1 cellular context compared by ENCODE assay signal in the genomic region with DNA sequence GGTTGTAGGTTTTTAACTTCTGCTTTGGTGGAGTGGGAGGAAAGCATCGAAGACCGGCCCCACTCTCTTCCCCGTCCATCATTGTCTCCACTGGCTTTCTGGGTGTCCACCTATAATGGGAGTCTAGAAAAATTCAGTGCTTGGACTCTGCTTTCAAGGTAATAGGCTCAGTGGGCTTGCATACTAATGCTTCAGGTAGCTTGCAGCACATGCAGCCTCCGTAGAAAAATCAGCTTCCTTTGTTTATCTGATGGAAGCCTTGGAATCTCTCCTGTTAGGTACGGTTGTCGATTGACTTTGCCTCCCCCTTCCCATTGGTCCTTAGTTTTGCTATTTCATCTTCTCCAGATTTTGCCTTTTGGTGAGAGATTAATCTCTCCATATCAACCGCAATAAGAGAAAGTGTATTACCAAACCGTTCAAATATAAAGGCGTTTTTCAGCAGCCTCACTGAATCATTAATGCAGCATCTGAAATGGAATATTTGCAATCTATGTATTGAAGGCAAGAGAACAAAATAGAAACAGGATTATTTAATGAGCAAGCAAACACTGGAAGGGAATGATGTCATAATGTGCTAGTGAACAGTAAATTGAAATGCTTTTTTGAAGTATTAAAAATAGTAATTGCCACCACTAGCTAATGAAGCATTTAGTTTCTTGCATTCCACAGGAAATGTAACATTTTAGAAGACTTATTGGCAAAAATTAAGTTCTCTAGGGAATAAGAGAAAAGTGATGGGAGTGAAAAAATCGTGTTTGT.
TF ChIP-seq lines count a peak whose summit lies in the region.

No MANE protein-coding gene starts in this region.

TF ChIP-seq in K562, 482 proteins besides CTCF, POLR2A, EP300 and RAD21 (continued from another document and continues in another):
- TF ChIP-seq, protein P1, sequence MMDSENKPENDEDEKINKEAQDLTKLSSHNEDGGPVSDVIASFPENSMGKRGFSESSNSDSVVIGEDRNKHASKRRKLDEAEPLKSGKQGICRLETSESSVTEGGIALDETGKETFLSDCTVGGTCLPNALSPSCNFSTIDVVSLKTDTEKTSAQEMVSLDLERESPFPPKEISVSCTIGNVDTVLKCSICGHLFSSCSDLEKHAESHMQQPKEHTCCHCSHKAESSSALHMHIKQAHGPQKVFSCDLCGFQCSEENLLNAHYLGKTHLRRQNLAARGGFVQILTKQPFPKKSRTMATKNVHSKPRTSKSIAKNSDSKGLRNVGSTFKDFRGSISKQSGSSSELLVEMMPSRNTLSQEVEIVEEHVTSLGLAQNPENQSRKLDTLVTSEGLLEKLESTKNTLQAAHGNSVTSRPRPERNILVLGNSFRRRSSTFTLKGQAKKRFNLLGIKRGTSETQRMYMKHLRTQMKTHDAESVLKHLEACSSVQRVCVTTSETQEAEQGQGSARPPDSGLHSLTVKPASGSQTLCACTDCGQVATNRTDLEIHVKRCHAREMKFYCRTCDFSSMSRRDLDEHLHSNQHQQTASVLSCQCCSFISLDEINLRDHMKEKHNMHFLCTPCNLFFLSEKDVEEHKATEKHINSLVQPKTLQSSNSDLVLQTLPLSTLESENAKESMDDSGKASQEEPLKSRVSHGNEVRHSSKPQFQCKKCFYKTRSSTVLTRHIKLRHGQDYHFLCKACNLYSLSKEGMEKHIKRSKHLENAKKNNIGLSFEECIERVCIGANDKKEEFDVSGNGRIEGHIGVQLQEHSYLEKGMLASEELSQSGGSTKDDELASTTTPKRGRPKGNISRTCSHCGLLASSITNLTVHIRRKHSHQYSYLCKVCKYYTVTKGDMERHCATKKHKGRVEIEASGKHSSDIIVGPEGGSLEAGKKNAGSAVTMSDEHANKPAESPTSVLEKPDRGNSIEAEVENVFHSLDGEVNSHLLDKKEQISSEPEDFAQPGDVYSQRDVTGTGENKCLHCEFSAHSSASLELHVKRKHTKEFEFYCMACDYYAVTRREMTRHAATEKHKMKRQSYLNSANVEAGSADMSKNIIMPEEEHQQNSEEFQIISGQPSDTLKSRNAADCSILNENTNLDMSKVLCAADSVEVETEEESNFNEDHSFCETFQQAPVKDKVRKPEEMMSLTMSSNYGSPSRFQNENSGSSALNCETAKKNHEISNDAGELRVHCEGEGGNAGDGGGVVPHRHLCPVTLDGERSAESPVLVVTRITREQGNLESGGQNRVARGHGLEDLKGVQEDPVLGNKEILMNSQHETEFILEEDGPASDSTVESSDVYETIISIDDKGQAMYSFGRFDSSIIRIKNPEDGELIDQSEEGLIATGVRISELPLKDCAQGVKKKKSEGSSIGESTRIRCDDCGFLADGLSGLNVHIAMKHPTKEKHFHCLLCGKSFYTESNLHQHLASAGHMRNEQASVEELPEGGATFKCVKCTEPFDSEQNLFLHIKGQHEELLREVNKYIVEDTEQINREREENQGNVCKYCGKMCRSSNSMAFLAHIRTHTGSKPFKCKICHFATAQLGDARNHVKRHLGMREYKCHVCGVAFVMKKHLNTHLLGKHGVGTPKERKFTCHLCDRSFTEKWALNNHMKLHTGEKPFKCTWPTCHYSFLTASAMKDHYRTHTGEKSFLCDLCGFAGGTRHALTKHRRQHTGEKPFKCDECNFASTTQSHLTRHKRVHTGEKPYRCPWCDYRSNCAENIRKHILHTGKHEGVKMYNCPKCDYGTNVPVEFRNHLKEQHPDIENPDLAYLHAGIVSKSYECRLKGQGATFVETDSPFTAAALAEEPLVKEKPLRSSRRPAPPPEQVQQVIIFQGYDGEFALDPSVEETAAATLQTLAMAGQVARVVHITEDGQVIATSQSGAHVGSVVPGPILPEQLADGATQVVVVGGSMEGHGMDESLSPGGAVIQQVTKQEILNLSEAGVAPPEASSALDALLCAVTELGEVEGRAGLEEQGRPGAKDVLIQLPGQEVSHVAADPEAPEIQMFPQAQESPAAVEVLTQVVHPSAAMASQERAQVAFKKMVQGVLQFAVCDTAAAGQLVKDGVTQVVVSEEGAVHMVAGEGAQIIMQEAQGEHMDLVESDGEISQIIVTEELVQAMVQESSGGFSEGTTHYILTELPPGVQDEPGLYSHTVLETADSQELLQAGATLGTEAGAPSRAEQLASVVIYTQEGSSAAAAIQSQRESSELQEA (IDR thresholded peaks at IDR 0.05; ENCODE audit: low read depth) = no peak
- peak; percentile 50; the same call in 1 of the 2 replicates for TF ChIP-seq GATAD2B (IDR thresholded peaks at IDR 0.05; ENCODE audit: borderline replicate concordance)
- TF ChIP-seq ZNF253 (CRISPR knock-in tag; conservative IDR thresholded peaks at IDR 0.05) = no peak
- peak; percentile 43; the same call in 1 of the 2 replicates for TF ChIP-seq DIDO1 (tag; IDR thresholded peaks at IDR 0.05; ENCODE audit: low read depth)
- 0 out of 2 replicates have a peak, but pooled peaks have one; percentile 43 for TF ChIP-seq ZBTB17 (CRISPR knock-in tag; IDR thresholded peaks at IDR 0.05)
- peak; percentile 5; the same call in 1 of the 2 replicates for TF ChIP-seq GTF2E2 (tag; IDR thresholded peaks at IDR 0.05)
- TF ChIP-seq CSDE1 (IDR thresholded peaks at IDR 0.05) = 0 out of 4 replicates have a peak, but pooled peaks of 1 of the 2 experiments have one; percentile 35
- TF ChIP-seq BACH1 (tag; IDR thresholded peaks at IDR 0.05) = 0 out of 2 replicates have a peak, but pooled peaks have one; percentile 21
- 0 out of 2 replicates have a peak, but pooled peaks have one; percentile 10 for TF ChIP-seq PML (IDR thresholded peaks at IDR 0.05; ENCODE audit: low read length)
- peak; percentile 33; the same call in 1 of the 2 replicates for TF ChIP-seq MYC (IDR thresholded peaks at IDR 0.05; ENCODE audit: low read depth, low read length)
- TF ChIP-seq MYC (CRISPR knock-in tag; IDR thresholded peaks at IDR 0.05; ENCODE audit: borderline replicate concordance, low read depth) = no peak
- peak; percentile 63 to 72 for TF ChIP-seq KDM1A (IDR thresholded peaks at IDR 0.05)
- TF ChIP-seq MTA1 (IDR thresholded peaks at IDR 0.05; ENCODE audit: borderline replicate concordance) = peak; percentile 18; the same call in 1 of the 2 replicates
- 0 out of 2 replicates have a peak, but pooled peaks have one; percentile 18 for TF ChIP-seq ZNF592 (IDR thresholded peaks at IDR 0.05)
- peak; percentile 13 for TF ChIP-seq NFYB (IDR thresholded peaks at IDR 0.05; ENCODE audit: extremely low read depth, insufficient read length)
- TF ChIP-seq NR2C2 (CRISPR knock-in tag; IDR thresholded peaks at IDR 0.05) = no peak
- peak; percentile 29; the same call in 1 of the 2 replicates for TF ChIP-seq NR2C2 (tag; IDR thresholded peaks at IDR 0.05)
- TF ChIP-seq NFXL1 (CRISPR knock-in tag; IDR thresholded peaks at IDR 0.05) = no peak
- TF ChIP-seq RCOR1 (IDR thresholded peaks at IDR 0.05; ENCODE audit: borderline replicate concordance in 1 of 2, low read depth in 2 of 2, low read length in 2 of 2) = peak in 1 of 2 experiments; percentile 72; a peak in 2 of 4 replicates
- TF ChIP-seq CTBP1 (IDR thresholded peaks at IDR 0.05; ENCODE audit: borderline replicate concordance) = peak; percentile 37; the same call in 1 of the 2 replicates
- 0 out of 2 replicates have a peak, but pooled peaks have one; percentile 16 for TF ChIP-seq ZNF316 (IDR thresholded peaks at IDR 0.05)
- TF ChIP-seq DPF2 (IDR thresholded peaks at IDR 0.05) = peak; percentile 34; the same call in 1 of the 2 replicates
- peak; percentile 36; the same call in 1 of the 2 replicates for TF ChIP-seq TEAD4 (IDR thresholded peaks at IDR 0.05; ENCODE audit: low read length)
- TF ChIP-seq TEAD4 (CRISPR knock-in tag; IDR thresholded peaks at IDR 0.05; ENCODE audit: borderline replicate concordance) = no peak
- 0 out of 2 replicates have a peak, but pooled peaks have one; percentile 2 for TF ChIP-seq BRD4 (IDR thresholded peaks at IDR 0.05)
- peak; percentile 57; the same call in 1 of the 2 replicates for TF ChIP-seq NFE2 (IDR thresholded peaks at IDR 0.05; ENCODE audit: low read depth)
- peak in 1 of 3 experiments; percentile 59 for TF ChIP-seq YY1 (IDR thresholded peaks at IDR 0.05; ENCODE audit: borderline replicate concordance in 1 of 3, control insufficient read depth in 1 of 3, extremely low read depth in 1 of 3, insufficient read depth in 3 of 3, insufficient read length in 1 of 3, insufficient replicate concordance in 2 of 3, low read depth in 1 of 3, low read length in 2 of 3)
- peak; percentile 51; the same call in 1 of the 2 replicates for TF ChIP-seq ATF7 (IDR thresholded peaks at IDR 0.05)
- TF ChIP-seq MEIS2 (IDR thresholded peaks at IDR 0.05; ENCODE audit: partially characterized antibody) = peak; percentile 60
- TF ChIP-seq, protein P2, sequence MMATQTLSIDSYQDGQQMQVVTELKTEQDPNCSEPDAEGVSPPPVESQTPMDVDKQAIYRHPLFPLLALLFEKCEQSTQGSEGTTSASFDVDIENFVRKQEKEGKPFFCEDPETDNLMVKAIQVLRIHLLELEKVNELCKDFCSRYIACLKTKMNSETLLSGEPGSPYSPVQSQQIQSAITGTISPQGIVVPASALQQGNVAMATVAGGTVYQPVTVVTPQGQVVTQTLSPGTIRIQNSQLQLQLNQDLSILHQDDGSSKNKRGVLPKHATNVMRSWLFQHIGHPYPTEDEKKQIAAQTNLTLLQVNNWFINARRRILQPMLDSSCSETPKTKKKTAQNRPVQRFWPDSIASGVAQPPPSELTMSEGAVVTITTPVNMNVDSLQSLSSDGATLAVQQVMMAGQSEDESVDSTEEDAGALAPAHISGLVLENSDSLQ (IDR thresholded peaks at IDR 0.05) = peak; percentile 63
- no peak for TF ChIP-seq TCF15 (CRISPR knock-in tag; IDR thresholded peaks at IDR 0.05)
- 0 out of 4 replicates have a peak, but pooled peaks of 1 of the 2 experiments have one; percentile 24 for TF ChIP-seq HDAC1 (IDR thresholded peaks at IDR 0.05)
- TF ChIP-seq BRD9 (IDR thresholded peaks at IDR 0.05; ENCODE audit: low read depth, partially characterized antibody) = peak; percentile 41
- TF ChIP-seq THRA (IDR thresholded peaks at IDR 0.05) = no peak
- TF ChIP-seq NCOA2 (IDR thresholded peaks at IDR 0.05; ENCODE audit: partially characterized antibody in 2 of 2) = no peak
- TF ChIP-seq, protein P3, sequence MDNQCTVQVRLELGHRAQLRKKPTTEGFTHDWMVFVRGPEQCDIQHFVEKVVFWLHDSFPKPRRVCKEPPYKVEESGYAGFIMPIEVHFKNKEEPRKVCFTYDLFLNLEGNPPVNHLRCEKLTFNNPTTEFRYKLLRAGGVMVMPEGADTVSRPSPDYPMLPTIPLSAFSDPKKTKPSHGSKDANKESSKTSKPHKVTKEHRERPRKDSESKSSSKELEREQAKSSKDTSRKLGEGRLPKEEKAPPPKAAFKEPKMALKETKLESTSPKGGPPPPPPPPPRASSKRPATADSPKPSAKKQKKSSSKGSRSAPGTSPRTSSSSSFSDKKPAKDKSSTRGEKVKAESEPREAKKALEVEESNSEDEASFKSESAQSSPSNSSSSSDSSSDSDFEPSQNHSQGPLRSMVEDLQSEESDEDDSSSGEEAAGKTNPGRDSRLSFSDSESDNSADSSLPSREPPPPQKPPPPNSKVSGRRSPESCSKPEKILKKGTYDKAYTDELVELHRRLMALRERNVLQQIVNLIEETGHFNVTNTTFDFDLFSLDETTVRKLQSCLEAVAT (IDR thresholded peaks at IDR 0.05) = peak in 1 of 2 experiments; percentile 49; a peak in 1 of 4 replicates
